In genomic region chr2:69090008-69090407, GRCh38 we compare ENCODE assay signal across 14 cellular contexts.
"Had no signal": no experiment of that assay in that cellular context is flagged by ENCODE, and none has a peak within 500 bp of the region (broad histone marks: within the 10 kb centered on the region; RNA-seq: fewer than 3 reads in every experiment).

No MANE protein-coding gene starts in this region.

- ATAC-seq: activated CD8-positive, alpha-beta T cell treated with anti-CD3 and anti-CD28 coated beads for 36 hours; stimulated activated naive CD8-positive, alpha-beta T cell treated with anti-CD3 and anti-CD28 coated beads, Interleukin-15, Interleukin-2, amounts not matched to agents 100 U/mL and 50 U/mL, for 24 hours had no signal

- H3K9me3 ChIP-seq: adrenal gland, uterus had no signal

- H3K27ac ChIP-seq: uterus, VCaP had no signal

- H3K27me3 ChIP-seq: adrenal gland, uterus had no signal

- H3K36me3 ChIP-seq: uterus had no signal

- H3K4me1 ChIP-seq: uterus had no signal

- DNase-seq: activated CD4-positive, alpha-beta T cell treated with anti-CD3 and anti-CD28 coated beads for 4 hours; activated CD8-positive, alpha-beta memory T cell treated with anti-CD3 and anti-CD28 coated beads, Interleukin-2, amount 50 U/mL, for 4 hours; activated CD8-positive, alpha-beta T cell treated with anti-CD3 and anti-CD28 coated beads for 36 hours; activated naive CD4-positive, alpha-beta T cell treated with anti-CD3 and anti-CD28 coated beads for 36 hours; adrenal gland; central memory CD4-positive, alpha-beta T cell; dermis blood vessel endothelial cell; naive B cell; posterior cingulate gyrus; stimulated activated CD4-positive, alpha-beta T cell treated with anti-CD3 and anti-CD28 coated beads, Interleukin-4, amount 100 ng/mL, for 1 hour; stimulated activated CD8-positive, alpha-beta memory T cell treated with anti-CD3 and anti-CD28 coated beads, Interleukin-4, amount 100 ng/mL, for 48 hours; stimulated activated naive CD8-positive, alpha-beta T cell treated with anti-CD3 and anti-CD28 coated beads, Interleukin-15, Interleukin-2, amounts not matched to agents 100 U/mL and 50 U/mL, for 24 hours; uterus had no signal

- H3K4me3 ChIP-seq: adrenal gland, uterus had no signal
